In the genomic region with DNA sequence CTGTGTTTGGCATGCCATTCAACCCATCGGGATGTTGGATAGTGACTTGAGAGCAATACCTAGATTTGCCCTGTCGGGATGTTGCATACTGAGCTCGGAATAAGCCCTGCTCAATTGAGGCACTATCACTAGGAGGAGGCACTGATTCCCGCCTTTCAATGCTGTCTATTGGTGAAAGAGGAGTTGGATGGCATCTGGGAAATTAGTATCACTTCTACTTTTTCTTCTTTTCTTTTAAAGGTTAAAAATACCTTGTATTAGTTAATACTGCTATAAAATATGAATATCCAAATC, we compare ENCODE assay signal across 7 cellular contexts. TPM values are rescaled to one million over a fixed set of nuclear protein-coding genes. Genes with fewer than 3 reads are reported as not detected.
DNase-seq lines count a peak whose midpoint lies in the region; ATAC-seq and TF ChIP-seq lines count a peak whose summit lies in the region.
"Not testable (repeated sequence)": the region's sequence is repeated elsewhere in the genome, so short reads cannot be mapped to it uniquely, and the experiment has no call there.

No MANE protein-coding gene starts in this region.

- H3K4me3 Mint-ChIP-seq in T-helper 2 cell treated with Interferon-gamma antibody and Interleukin-4, amounts not matched to agents 5 μg/mL and 100 μg/mL, for 36 hours, result peak overlapping the region; percentile 24
- H3K4me3 Mint-ChIP-seq in activated naive CD4-positive, alpha-beta T cell treated with anti-CD3 and anti-CD28 coated beads for 36 hours, result peak overlapping the region; percentile 51
- H3K4me3 Mint-ChIP-seq in naive thymus-derived CD8-positive, alpha-beta T cell, result peak overlapping the region in 9 of 10 donors; percentile 33 to 74 (median 70)

- not testable (repeated sequence) for BruUV-seq in mammary epithelial cell (replicated peaks; lab: Mats Ljungman, UMichigan)

- not testable (repeated sequence) for H3F3A ChIP-seq in GM23248 (ENCODE audit: insufficient read depth)

- CTCF ChIA-PET in activated naive CD4-positive, alpha-beta T cell treated with anti-CD3 and anti-CD28 coated beads for 36 hours (lab: Charles Lee); mammary epithelial cell (lab: Charles Lee; ENCODE audit: low non-redundant PET): not testable (repeated sequence)

- not testable (repeated sequence) for H3K27ac Mint-ChIP-seq in T-helper 2 cell treated with Interferon-gamma antibody and Interleukin-4, amounts not matched to agents 5 μg/mL and 100 μg/mL, for 36 hours; activated naive CD4-positive, alpha-beta T cell treated with anti-CD3 and anti-CD28 coated beads for 36 hours; naive thymus-derived CD8-positive, alpha-beta T cell

- H3K4me3 ChIP-seq in GM23248 (0 out of 2 replicates have a peak overlapping the region, but pooled peaks have one; percentile 22), epithelial cell of proximal tubule (ENCODE audit: low read depth, low read length) (peak overlapping the region; percentile 28)
- H3K4me3 ChIP-seq in mammary epithelial cell (replicated peaks in 1 of 3; ENCODE audit: insufficient read depth in 1 of 3, low read depth in 2 of 3, low read length in 3 of 3), result not testable (repeated sequence)

- H3K9ac ChIP-seq in GM23248; mammary epithelial cell (ENCODE audit: insufficient read depth, low read length): not testable (repeated sequence)

- in situ Hi-C loops in GM23248 (cut with MboI); mammary epithelial cell (cut with MboI; ENCODE audit: low sequenced_read_pairs in 2 of 2): not testable (repeated sequence)

- H2AFZ ChIP-seq in GM23248 (peak overlapping the region; percentile 60; the same call in 1 of the 2 replicates), mammary epithelial cell (ENCODE audit: low read depth, low read length) (peak overlapping the region; percentile 44)

- H4K20me1 ChIP-seq in GM23248 (ENCODE audit: insufficient read depth); mammary epithelial cell (ENCODE audit: insufficient read depth, low read length): not testable (repeated sequence)

- H3K27me3 Mint-ChIP-seq in T-helper 2 cell treated with Interferon-gamma antibody and Interleukin-4, amounts not matched to agents 5 μg/mL and 100 μg/mL, for 36 hours (ENCODE audit: low read depth), result peaks cover 37% of the 10 kb centered on the region
- not testable (repeated sequence) for H3K27me3 Mint-ChIP-seq in activated naive CD4-positive, alpha-beta T cell treated with anti-CD3 and anti-CD28 coated beads for 36 hours (ENCODE audit: low read depth)
- peaks cover 3 to 17% (median 7%) of the 10 kb centered on the region in 5 donors for H3K27me3 Mint-ChIP-seq in naive thymus-derived CD8-positive, alpha-beta T cell

- H3K79me2 ChIP-seq in GM23248 (ENCODE audit: insufficient read depth); mammary epithelial cell (ENCODE audit: insufficient read depth, low read length): not testable (repeated sequence)

- TF ChIP-seq CTCF in mammary epithelial cell (conservative IDR thresholded peaks at IDR 0.05 in 1 of 2, IDR thresholded peaks at IDR 0.05 in 1 of 2; ENCODE audit: extremely low read depth in 1 of 2, insufficient read depth in 1 of 2, low read depth in 1 of 2, low read length in 2 of 2); epithelial cell of proximal tubule (conservative IDR thresholded peaks at IDR 0.05; ENCODE audit: low read depth, low read length): not testable (repeated sequence)

- DNase-seq in GM23248; T-helper 2 cell treated with Interferon-gamma antibody and Interleukin-4, amounts not matched to agents 5 μg/mL and 100 μg/mL, for 36 hours (ENCODE audit: low spot score); activated naive CD4-positive, alpha-beta T cell treated with anti-CD3 and anti-CD28 coated beads for 36 hours; mammary epithelial cell; epithelial cell of proximal tubule (ENCODE audit: low read depth); left lobe of liver (ENCODE audit: low spot score); naive thymus-derived CD8-positive, alpha-beta T cell: not testable (repeated sequence)

- H3K4me1 ChIP-seq in GM23248 (ENCODE audit: insufficient read depth); mammary epithelial cell (ENCODE audit: insufficient read depth, low read length): not testable (repeated sequence)

- not testable (repeated sequence) for H3K9me3 Mint-ChIP-seq in T-helper 2 cell treated with Interferon-gamma antibody and Interleukin-4, amounts not matched to agents 5 μg/mL and 100 μg/mL, for 36 hours; activated naive CD4-positive, alpha-beta T cell treated with anti-CD3 and anti-CD28 coated beads for 36 hours; naive thymus-derived CD8-positive, alpha-beta T cell

- not testable (repeated sequence) for H3K4me1 Mint-ChIP-seq in T-helper 2 cell treated with Interferon-gamma antibody and Interleukin-4, amounts not matched to agents 5 μg/mL and 100 μg/mL, for 36 hours (ENCODE audit: low read depth); activated naive CD4-positive, alpha-beta T cell treated with anti-CD3 and anti-CD28 coated beads for 36 hours (ENCODE audit: low read depth); naive thymus-derived CD8-positive, alpha-beta T cell

- intact Hi-C loops in activated naive CD4-positive, alpha-beta T cell treated with anti-CD3 and anti-CD28 coated beads for 36 hours (cut with micrococcal nuclease); mammary epithelial cell (cut with micrococcal nuclease): not testable (repeated sequence)

- dilution Hi-C loops in mammary epithelial cell (cut with HindIII; ENCODE audit: low sequenced_read_pairs), result not testable (repeated sequence)

- POLR2A ChIA-PET in naive thymus-derived CD8-positive, alpha-beta T cell (lab: Charles Lee), result not testable (repeated sequence)

- not testable (repeated sequence) for H3K36me3 ChIP-seq in GM23248 (ENCODE audit: low read depth); mammary epithelial cell (ENCODE audit: insufficient read depth, low read length)

- H3K9me3 ChIP-seq in GM23248 (ENCODE audit: low read depth); mammary epithelial cell (replicated peaks; ENCODE audit: insufficient read depth, low read length): not testable (repeated sequence)

- not testable (repeated sequence) for H3K36me3 Mint-ChIP-seq in T-helper 2 cell treated with Interferon-gamma antibody and Interleukin-4, amounts not matched to agents 5 μg/mL and 100 μg/mL, for 36 hours (ENCODE audit: low read depth); activated naive CD4-positive, alpha-beta T cell treated with anti-CD3 and anti-CD28 coated beads for 36 hours (ENCODE audit: low read depth); naive thymus-derived CD8-positive, alpha-beta T cell

- H3K27ac ChIP-seq in GM23248; mammary epithelial cell (ENCODE audit: insufficient read depth, low read depth, low read length): not testable (repeated sequence)

- WGBS in GM23248 (ENCODE audit: low coverage in 1 of 2, low lambda C conversion rate in 2 of 2, missing lambda C conversion rate in 2 of 2), 2 experiments, result 73 to 74% methylated on average over 4 of the region's 4 CpGs
- 100% methylated on average over 3 of the region's 4 CpGs for WGBS in mammary epithelial cell (ENCODE audit: low coverage, missing lambda C conversion rate)

- ATAC-seq in left lobe of liver, result peak; percentile 78
- peak in 1 of 2 donors; percentile 23 for ATAC-seq in naive thymus-derived CD8-positive, alpha-beta T cell

- not testable (repeated sequence) for H3K27me3 ChIP-seq in GM23248 (replicated peaks; ENCODE audit: insufficient read depth); mammary epithelial cell (ENCODE audit: insufficient read depth, low read length)

- H3K4me2 ChIP-seq in GM23248 (ENCODE audit: unreplicated experiment); mammary epithelial cell (ENCODE audit: insufficient read depth, low read depth, low read length): not testable (repeated sequence)

- not testable (repeated sequence) for H3K9me2 ChIP-seq in GM23248 (ENCODE audit: insufficient read depth)

RNA-seq across cellular contexts. Expression of gene NUTM2D, which starts 50.7 kb away (rescaled TPM):
- total RNA-seq in GM23248 (2014; rRNA removed; shearing (Covaris generic)), result 0.65 and 2.3 TPM in 2 replicates
- 0.06 and 0.18 TPM in 2 replicates for polyA plus RNA-seq in GM23248 (2016; fragmentation: Nextera tagmentation; extraction: Ambion mirVana)
- total RNA-seq in activated naive CD4-positive, alpha-beta T cell treated with anti-CD3 and anti-CD28 coated beads for 36 hours, result under 1 TPM; 0.35 to 0.55 TPM
- 1 to 10 TPM; 2.3 to 2.8 TPM for total RNA-seq in mammary epithelial cell
- 1.7 TPM for polyA plus RNA-seq in mammary epithelial cell
- not detected for polyA minus RNA-seq in mammary epithelial cell
- total RNA-seq in epithelial cell of proximal tubule, result 0.65 and 1.0 TPM in 2 replicates
- 4.0 TPM for total RNA-seq in left lobe of liver
- total RNA-seq in naive thymus-derived CD8-positive, alpha-beta T cell, result 1 to 10 TPM; 5.8 to 6.6 TPM
- polyA plus RNA-seq in naive thymus-derived CD8-positive, alpha-beta T cell, result under 1 TPM in 2 of 3 donors, not detected in 1; 0.15 TPM
